19 cellular contexts compared by ENCODE assay signal in the genomic region with DNA sequence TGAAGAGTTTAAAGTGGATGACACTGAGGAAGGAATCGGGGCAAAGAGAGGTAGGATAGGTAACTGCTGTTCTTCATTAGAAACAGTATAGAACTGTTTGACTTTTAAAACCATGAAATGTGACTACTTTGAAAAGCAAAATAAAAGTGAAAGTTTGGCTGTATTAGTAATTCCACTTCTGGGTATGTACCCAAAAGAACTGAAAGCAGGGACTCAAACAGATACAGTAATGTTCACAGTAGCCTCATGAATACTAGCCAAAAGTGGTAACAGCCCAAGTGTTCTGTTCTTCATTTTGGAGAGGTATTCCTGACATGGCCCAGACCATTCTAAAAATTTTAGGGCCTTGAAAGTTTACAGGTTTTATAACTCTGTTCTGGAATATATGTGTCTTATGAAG.
DNase-seq lines count a peak whose midpoint lies in the region; ATAC-seq and TF ChIP-seq lines count a peak whose summit lies in the region.
"Had no signal": no experiment of that assay in that cellular context is flagged by ENCODE, and none has a peak within 500 bp of the region (broad histone marks: within the 10 kb centered on the region; RNA-seq: fewer than 3 reads in every experiment).

No MANE protein-coding gene starts in this region.

- H3K36me3 Mint-ChIP-seq in activated naive CD4-positive, alpha-beta T cell treated with anti-CD3 and anti-CD28 coated beads, Interleukin-2, amount 10 ng/mL, durations not matched to agents 7 days and 5 days = no peaks in the 10 kb centered on the region
- H3K36me3 Mint-ChIP-seq: CD4-positive, alpha-beta memory T cell had no signal

- H3K27ac Mint-ChIP-seq in activated naive CD4-positive, alpha-beta T cell treated with anti-CD3 and anti-CD28 coated beads, Interleukin-2, amount 10 ng/mL, durations not matched to agents 7 days and 5 days = no peak overlapping the region
- H3K27ac Mint-ChIP-seq: CD4-positive, alpha-beta memory T cell had no signal

- CTCF ChIA-PET in activated naive CD4-positive, alpha-beta T cell treated with anti-CD3 and anti-CD28 coated beads, Interleukin-2, amount 10 ng/mL, durations not matched to agents 7 days and 5 days (lab: Charles Lee) = interaction anchor here (0.7 kb wide), 1 partner anchor 77 kb away, joined by 3 read pairs; no protein-coding TSS in a partner anchor

- H2AFZ ChIP-seq in ACC112 (ENCODE audit: low read length, unreplicated experiment) = peak overlapping the region; percentile 71
- no peak overlapping the region for H2AFZ ChIP-seq in OCI-LY3 (ENCODE audit: low read depth, low read length)

- H3K9ac ChIP-seq in OCI-LY3 (ENCODE audit: low read length) = no peak overlapping the region

- no peaks in the 10 kb centered on the region for H3K9me3 ChIP-seq in OCI-LY3 (ENCODE audit: insufficient read depth, low read length)

- H3K4me2 ChIP-seq in OCI-LY3 (ENCODE audit: low read length) = peak overlapping the region; percentile 13; the same call in 1 of the 2 replicates

- H3K9me3 Mint-ChIP-seq in activated naive CD4-positive, alpha-beta T cell treated with anti-CD3 and anti-CD28 coated beads, Interleukin-2, amount 10 ng/mL, durations not matched to agents 7 days and 5 days = no peaks in the 10 kb centered on the region

- H3K4me1 Mint-ChIP-seq in activated naive CD4-positive, alpha-beta T cell treated with anti-CD3 and anti-CD28 coated beads, Interleukin-2, amount 10 ng/mL, durations not matched to agents 7 days and 5 days = no peaks in the 10 kb centered on the region
- H3K4me1 Mint-ChIP-seq: CD4-positive, alpha-beta memory T cell had no signal

- H3K4me3 ChIP-seq in ACC112 (ENCODE audit: low read depth, low read length) (peak overlapping the region; percentile 21), OCI-LY3 (ENCODE audit: low read length) (no peak overlapping the region)

- H3K36me3 ChIP-seq in ACC112 (ENCODE audit: insufficient read depth, low read length) = no peaks in the 10 kb centered on the region
- no peaks in the 10 kb centered on the region for H3K36me3 ChIP-seq in OCI-LY3 (replicated peaks; ENCODE audit: low read depth, low read length)

- H3K4me1 ChIP-seq in ACC112 (ENCODE audit: control insufficient read depth, insufficient read depth, low read length, unreplicated experiment) (no peaks in the 10 kb centered on the region), OCI-LY3 (ENCODE audit: low read length) (peaks cover 8% of the 10 kb centered on the region; the same call in 1 of the 2 replicates)

- H3K27ac ChIP-seq in ACC112 (ENCODE audit: low read depth, low read length) = no peak overlapping the region
- no peak overlapping the region for H3K27ac ChIP-seq in OCI-LY3 (ENCODE audit: low read length)
- no peak overlapping the region for H3K27ac ChIP-seq in substantia nigra (ENCODE audit: low read depth, low read length, poor library complexity, severe bottlenecking)
- H3K27ac ChIP-seq: 22Rv1 had no signal

- H3K4me3 Mint-ChIP-seq in activated naive CD4-positive, alpha-beta T cell treated with anti-CD3 and anti-CD28 coated beads, Interleukin-2, amount 10 ng/mL, durations not matched to agents 7 days and 5 days = no peak overlapping the region
- H3K4me3 Mint-ChIP-seq: CD4-positive, alpha-beta memory T cell had no signal

- no peaks in the 10 kb centered on the region for H3K27me3 Mint-ChIP-seq in activated naive CD4-positive, alpha-beta T cell treated with anti-CD3 and anti-CD28 coated beads, Interleukin-2, amount 10 ng/mL, durations not matched to agents 7 days and 5 days
- H3K27me3 Mint-ChIP-seq: CD4-positive, alpha-beta memory T cell had no signal

- H3K79me2 ChIP-seq in ACC112 (ENCODE audit: control insufficient read depth, insufficient read depth, low read length, unreplicated experiment) = no peaks in the 10 kb centered on the region
- no peaks in the 10 kb centered on the region for H3K79me2 ChIP-seq in OCI-LY3 (ENCODE audit: low read length)

- TF ChIP-seq CTCF in OCI-LY3 (IDR thresholded peaks at IDR 0.05; ENCODE audit: low read depth, low read length) = no peak

- no peaks in the 10 kb centered on the region for H4K20me1 ChIP-seq in OCI-LY3 (ENCODE audit: insufficient read depth, low read length)

- peak; percentile 71 for ATAC-seq in HG03432 (IDR thresholded peaks at IDR 0.05; ENCODE audit: unreplicated experiment)

- DNase-seq in fibroblast of peridontal ligament (ENCODE audit: extremely low read depth) = peak; percentile 22
- DNase-seq in occipital lobe (lab: John Stamatoyannopoulos, UW) = no peak
- DNase-seq in substantia nigra (lab: John Stamatoyannopoulos, UW) = no peak
- DNase-seq in activated effector memory CD4-positive, alpha-beta T cell treated with Interleukin-2 at 50 U/mL for 16 hours = no peak
- no peak for DNase-seq in activated naive CD4-positive, alpha-beta T cell treated with anti-CD3 and anti-CD28 coated beads, Interleukin-2, amount 10 ng/mL, durations not matched to agents 7 days and 5 days
- DNase-seq: ACHN; AML-193; C1 segment of cervical spinal cord; Calu3; CD4-positive, alpha-beta memory T cell; COR-L47; DMS53; DMS79 treated with DMSO at 0.1 percent for 48 hours; H7; HCEC 1CT had no signal

- H3K27me3 ChIP-seq in ACC112 (ENCODE audit: insufficient read depth, low read length) = no peaks in the 10 kb centered on the region
- no peaks in the 10 kb centered on the region for H3K27me3 ChIP-seq in OCI-LY3 (ENCODE audit: low read depth, low read length)
